13 cellular contexts compared by ENCODE assay signal in genomic region chr18:48639772-48640432, GRCh38.
DNase-seq lines count a peak whose midpoint lies in the region; ATAC-seq and TF ChIP-seq lines count a peak whose summit lies in the region.
"Had no signal": no experiment of that assay in that cellular context is flagged by ENCODE, and none has a peak within 500 bp of the region (broad histone marks: within the 10 kb centered on the region; RNA-seq: fewer than 3 reads in every experiment).

No MANE protein-coding gene starts in this region.

- ATAC-seq in WTC11 (peak; percentile 51), left ventricle myocardium superior (peak; percentile 18), lower lobe of right lung (no peak)
- ATAC-seq: left lung had no signal

- POLR2A ChIA-PET in WTC11 (lab: Charles Lee), result no interaction called here

- H3K36me3 Mint-ChIP-seq in WTC11, result peaks cover 3% of the 10 kb centered on the region

- H3K27ac Mint-ChIP-seq in WTC11, result no peak overlapping the region
- H3K27ac Mint-ChIP-seq: activated naive CD4-positive, alpha-beta T cell treated with anti-CD3 and anti-CD28 coated beads for 36 hours had no signal

- CTCF ChIA-PET in WTC11 (lab: Charles Lee), result interaction anchor here (0.6 to 2.1 kb wide), 27 partner anchors 8 to 448 kb away, joined by 3 to 17 read pairs (median 5); no protein-coding TSS in a partner anchor

- in situ Hi-C loops in ACHN (cut with HindIII; ENCODE audit: low pct_ligation_motif_present, low pct_unique_long_range_greater_than_20kb, low sequenced_read_pairs) (no loop called here), GM13976 (cut with MboI; ENCODE audit: low sequenced_read_pairs, unreplicated experiment) (no loop called here)

- H3K4me1 ChIP-seq in lower lobe of right lung, result no peaks in the 10 kb centered on the region
- H3K4me1 ChIP-seq: left lung had no signal

- TF ChIP-seq CTCF in GM13976 (IDR thresholded peaks at IDR 0.05; ENCODE audit: borderline replicate concordance, control extremely low read depth, extremely low read depth, insufficient read depth, missing control alignments), result no peak
- 0 out of 2 replicates have a peak, but pooled peaks have one; percentile 47 for TF ChIP-seq CTCF in WTC11 (IDR thresholded peaks at IDR 0.05)
- TF ChIP-seq CTCF in lower lobe of right lung (IDR thresholded peaks at IDR 0.05), result no peak

- no peaks in the 10 kb centered on the region for H3K27me3 Mint-ChIP-seq in WTC11 (ENCODE audit: low read depth)

- peaks cover 9% of the 10 kb centered on the region for H3K4me1 Mint-ChIP-seq in WTC11

- no peaks in the 10 kb centered on the region for H3K27me3 ChIP-seq in lower lobe of right lung (ENCODE audit: low read depth)
- H3K27me3 ChIP-seq: left lung, sigmoid colon had no signal

- H3K36me3 ChIP-seq in lower lobe of right lung, result no peaks in the 10 kb centered on the region
- H3K36me3 ChIP-seq: left lung had no signal

- H3K4me3 ChIP-seq in lower lobe of right lung, result no peak overlapping the region
- H3K4me3 ChIP-seq: left lung, sigmoid colon had no signal

- H3K9me3 ChIP-seq in lower lobe of right lung, result no peaks in the 10 kb centered on the region
- H3K9me3 ChIP-seq: left lung, sigmoid colon had no signal

- peaks cover 9% of the 10 kb centered on the region for H3K9me3 Mint-ChIP-seq in WTC11

- intact Hi-C loops in left ventricle myocardium superior (cut with micrococcal nuclease), result no loop called here
- intact Hi-C loops in lower lobe of right lung (cut with DNase I), result no loop called here

- DNase-seq in ACHN (peak; percentile 17), GM13976 (ENCODE audit: low spot score) (peak; percentile 56), WTC11 (ENCODE audit: low spot score) (peak; percentile 52), left ventricle myocardium superior (no peak), NCI-H187 (lab: John Stamatoyannopoulos, UW) (no peak), NCI-H187 treated with DMSO at 0.1 percent for 48 hours (lab: John Stamatoyannopoulos, UW) (no peak), HuH-7 (ENCODE audit: low spot score) (no peak), lower lobe of right lung (no peak)
- DNase-seq: activated naive CD4-positive, alpha-beta T cell treated with anti-CD3 and anti-CD28 coated beads for 36 hours; left lung; sigmoid colon; stimulated activated CD8-positive, alpha-beta memory T cell treated with anti-CD3 and anti-CD28 coated beads, Interleukin-4, amount 100 ng/mL, for 48 hours; T-helper 9 cell had no signal

- H3K27ac ChIP-seq in lower lobe of right lung, result no peak overlapping the region
- H3K27ac ChIP-seq: left lung, sigmoid colon had no signal

- H3K4me3 Mint-ChIP-seq in WTC11, result no peak overlapping the region
- H3K4me3 Mint-ChIP-seq: activated naive CD4-positive, alpha-beta T cell treated with anti-CD3 and anti-CD28 coated beads for 36 hours had no signal

TF ChIP-seq in WTC11, 78 proteins besides CTCF, POLR2A, EP300 and RAD21:
- TF ChIP-seq ATF1 (CRISPR knock-in tag; IDR thresholded peaks at IDR 0.05), result no peak
- TF ChIP-seq ZNF121 (CRISPR knock-in tag; IDR thresholded peaks at IDR 0.05), result no peak
- TF ChIP-seq NR1H2 (CRISPR knock-in tag; IDR thresholded peaks at IDR 0.05), result no peak
- TF ChIP-seq, protein P1, sequence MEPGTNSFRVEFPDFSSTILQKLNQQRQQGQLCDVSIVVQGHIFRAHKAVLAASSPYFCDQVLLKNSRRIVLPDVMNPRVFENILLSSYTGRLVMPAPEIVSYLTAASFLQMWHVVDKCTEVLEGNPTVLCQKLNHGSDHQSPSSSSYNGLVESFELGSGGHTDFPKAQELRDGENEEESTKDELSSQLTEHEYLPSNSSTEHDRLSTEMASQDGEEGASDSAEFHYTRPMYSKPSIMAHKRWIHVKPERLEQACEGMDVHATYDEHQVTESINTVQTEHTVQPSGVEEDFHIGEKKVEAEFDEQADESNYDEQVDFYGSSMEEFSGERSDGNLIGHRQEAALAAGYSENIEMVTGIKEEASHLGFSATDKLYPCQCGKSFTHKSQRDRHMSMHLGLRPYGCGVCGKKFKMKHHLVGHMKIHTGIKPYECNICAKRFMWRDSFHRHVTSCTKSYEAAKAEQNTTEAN (CRISPR knock-in tag; IDR thresholded peaks at IDR 0.05), result no peak

Comparison
In these comparisons a context has a peak if more than half of its experiments do, and no peak if none do; other contexts are left out.
1. DNase-seq: peak in ACHN (single experiment), GM13976 (single experiment) and WTC11 (single experiment); none in left ventricle myocardium superior (single experiment), NCI-H187 (0 of 2), NCI-H187 treated with DMSO at 0.1 percent for 48 hours (single experiment), HuH-7 (single experiment) and lower lobe of right lung (single experiment).
2. ATAC-seq: peak in WTC11 (single experiment) and left ventricle myocardium superior (single experiment); none in lower lobe of right lung (0 of 2).